ENCODE assay signal across 27 cellular contexts in the genomic region with DNA sequence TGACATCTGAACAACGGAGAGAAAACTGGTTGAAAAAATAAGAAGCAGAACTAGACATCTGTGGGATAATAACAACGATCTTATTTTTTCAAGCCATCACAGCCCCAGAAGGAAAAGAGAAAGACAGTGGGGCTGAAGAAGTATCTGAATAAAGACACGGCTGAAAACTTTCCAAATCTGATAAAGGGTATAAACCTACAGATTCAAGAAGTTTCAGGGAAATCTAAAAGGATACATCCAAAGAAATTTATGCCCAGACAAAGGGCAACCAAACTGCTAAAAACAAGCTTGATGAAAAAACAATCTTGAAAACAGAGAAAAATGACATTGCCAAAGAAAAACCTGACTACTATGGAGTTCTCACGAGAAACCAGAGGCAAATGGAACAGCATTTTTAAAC.
"Had no signal": no experiment of that assay in that cellular context is flagged by ENCODE, and none has a peak within 500 bp of the region (broad histone marks: within the 10 kb centered on the region; RNA-seq: fewer than 3 reads in every experiment).

No MANE protein-coding gene starts in this region.

- H3K4me1 ChIP-seq: colonic mucosa, esophagus squamous epithelium, lower lobe of right lung had no signal

- H3K4me1 Mint-ChIP-seq: endodermal cell, immature natural killer cell had no signal

- H3K4me3 ChIP-seq: colonic mucosa, esophagus squamous epithelium, gastroesophageal sphincter, heart left ventricle, hepatocyte, left ventricle myocardium inferior, lower lobe of right lung, mucosa of descending colon had no signal

- H3K27ac ChIP-seq: colonic mucosa, epithelial cell of prostate, esophagus squamous epithelium, gastroesophageal sphincter, heart left ventricle, hepatocyte, left ventricle myocardium inferior, lower lobe of right lung had no signal

- H3K27me3 ChIP-seq: colonic mucosa, esophagus squamous epithelium, gastroesophageal sphincter, heart left ventricle, hepatocyte had no signal

- H3K27ac Mint-ChIP-seq: dendritic cell treated with granulocyte-macrophage colony-stimulating factor and Interleukin-4, amounts not matched to agents 40 ng/mL and 50 ng/mL, for 4 days; effector memory CD8-positive, alpha-beta T cell; endodermal cell; mesothelial cell of epicardium had no signal

- FAIRE-seq: endometrium, kidney had no signal

- H3K4me3 Mint-ChIP-seq: dendritic cell treated with granulocyte-macrophage colony-stimulating factor and Interleukin-4, amounts not matched to agents 40 ng/mL and 50 ng/mL, for 4 days; effector memory CD8-positive, alpha-beta T cell; endodermal cell; immature natural killer cell; mesothelial cell of epicardium; naive B cell; naive thymus-derived CD8-positive, alpha-beta T cell had no signal

- DNase-seq: colonic mucosa; cortex of kidney; effector CD8-positive, alpha-beta T cell; effector memory CD8-positive, alpha-beta T cell; endodermal cell; esophagus squamous epithelium; foreskin melanocyte; hypothalamus; immature natural killer cell; islet precursor cell; kidney; kidney glomerular epithelial cell; left colon; left ventricle myocardium inferior; lower lobe of right lung; mesenchymal stem cell; mucosa of descending colon; naive B cell; naive thymus-derived CD8-positive, alpha-beta T cell had no signal

- H3K9me3 ChIP-seq: colonic mucosa, mucosa of descending colon had no signal

- H3K36me3 ChIP-seq: colonic mucosa had no signal

- H3K27me3 Mint-ChIP-seq: dendritic cell treated with granulocyte-macrophage colony-stimulating factor and Interleukin-4, amounts not matched to agents 40 ng/mL and 50 ng/mL, for 4 days; effector memory CD8-positive, alpha-beta T cell; naive B cell; naive thymus-derived CD8-positive, alpha-beta T cell had no signal

- ATAC-seq: effector memory CD8-positive, alpha-beta T cell; esophagus mucosa; gastroesophageal sphincter; left colon; lower lobe of right lung; mucosa of descending colon; naive thymus-derived CD8-positive, alpha-beta T cell had no signal
